In genomic region chr13:24660023-24660806, GRCh38 we compare ENCODE assay signal across 23 cellular contexts. TPM values are rescaled to one million over a fixed set of nuclear protein-coding genes. Genes with fewer than 3 reads are reported as not detected.
DNase-seq lines count a peak whose midpoint lies in the region; ATAC-seq and TF ChIP-seq lines count a peak whose summit lies in the region.
"Had no signal": no experiment of that assay in that cellular context is flagged by ENCODE, and none has a peak within 500 bp of the region (broad histone marks: within the 10 kb centered on the region; RNA-seq: fewer than 3 reads in every experiment).

No MANE protein-coding gene starts in this region.

- H4K8ac ChIP-seq in mesenchymal stem cell (ENCODE audit: low read length) = no peak overlapping the region

- H3K79me1 ChIP-seq in mesenchymal stem cell (replicated peaks; ENCODE audit: low read length, poor library complexity, severe bottlenecking) = no peaks in the 10 kb centered on the region

- no peaks in the 10 kb centered on the region for H3F3A ChIP-seq in SK-N-SH (replicated peaks; ENCODE audit: insufficient read depth)

- H3K9me3 ChIP-seq in SK-N-SH (no peaks in the 10 kb centered on the region), SK-N-MC (ENCODE audit: low read depth, low read length) (no peaks in the 10 kb centered on the region), mesenchymal stem cell (ENCODE audit: control insufficient read depth, low read length) (no peaks in the 10 kb centered on the region), thyroid gland (no peaks in the 10 kb centered on the region)
- H3K9me3 ChIP-seq: Peyer's patch had no signal

- H2BK15ac ChIP-seq in mesenchymal stem cell (ENCODE audit: low read depth, poor library complexity, severe bottlenecking) = no peak overlapping the region

- H3K9me2 ChIP-seq in SK-N-SH = no peaks in the 10 kb centered on the region

- H4K91ac ChIP-seq in mesenchymal stem cell (ENCODE audit: low read length) = no peak overlapping the region

- intact Hi-C loops in thyroid gland (cut with DNase I) = no loop called here

- no peaks in the 10 kb centered on the region for H3K4me1 ChIP-seq in SK-N-SH (ENCODE audit: control insufficient read depth in 1 of 2, insufficient read depth in 2 of 2, low read depth in 1 of 2, low read length in 1 of 2)
- H3K4me1 ChIP-seq in mesenchymal stem cell (ENCODE audit: control insufficient read depth, insufficient read depth, low read depth, low read length) = no peaks in the 10 kb centered on the region
- no peaks in the 10 kb centered on the region for H3K4me1 ChIP-seq in thyroid gland

- H3K14ac ChIP-seq in mesenchymal stem cell (ENCODE audit: low read length in 2 of 2) = no peak overlapping the region

- H3K79me2 ChIP-seq in SK-N-SH (ENCODE audit: insufficient read depth) = no peaks in the 10 kb centered on the region

- no peak for TF ChIP-seq POLR2A in thyroid gland (IDR thresholded peaks at IDR 0.05)

- 8% methylated on average over 4 of the region's 4 CpGs for WGBS in SK-N-SH (ENCODE audit: low lambda C conversion rate)
- no CpG with 5 or more reads among the region's 4 CpGs for WGBS in mesenchymal stem cell
- 39 to 55% methylated on average over 4 of the region's 4 CpGs for WGBS in thyroid gland, 2 donors

- TF ChIP-seq CTCF in SK-N-SH (IDR thresholded peaks at IDR 0.05) (no peak), thyroid gland (IDR thresholded peaks at IDR 0.05) (no peak)

- H4K20me1 ChIP-seq in SK-N-SH (ENCODE audit: insufficient read depth) = no peaks in the 10 kb centered on the region

- no peak overlapping the region for H2BK120ac ChIP-seq in mesenchymal stem cell (ENCODE audit: low read depth, low read length)

- no peak for ATAC-seq in SK-N-SH treated with all-trans-retinoic acid at 6 μM for 48 hours
- ATAC-seq: GM23338, HCT116, K562 had no signal

- no peak for TF ChIP-seq EP300 in SK-N-SH (IDR thresholded peaks at IDR 0.05; ENCODE audit: borderline replicate concordance in 1 of 2, low read depth in 1 of 2, low read length in 1 of 2)

- H3K27me3 ChIP-seq in SK-N-SH (ENCODE audit: insufficient read depth) (no peaks in the 10 kb centered on the region; the same call in 1 of the 2 replicates), mesenchymal stem cell (ENCODE audit: control insufficient read depth in 1 of 2, insufficient read depth in 1 of 2, low read length in 2 of 2) (peaks cover 6 to 7% of the 10 kb centered on the region in 2 experiments), thyroid gland (no peaks in the 10 kb centered on the region)
- H3K27me3 ChIP-seq: Peyer's patch had no signal

- no peak overlapping the region for H2AK5ac ChIP-seq in mesenchymal stem cell (ENCODE audit: low read length, severe bottlenecking)

- no peaks in the 10 kb centered on the region for H3K36me3 ChIP-seq in SK-N-SH (replicated peaks in 1 of 2; ENCODE audit: control insufficient read depth in 1 of 2, insufficient read depth in 2 of 2, low read length in 1 of 2)
- H3K36me3 ChIP-seq in SK-N-MC (ENCODE audit: insufficient read depth, low read length) = no peaks in the 10 kb centered on the region
- no peaks in the 10 kb centered on the region for H3K36me3 ChIP-seq in mesenchymal stem cell (ENCODE audit: control insufficient read depth in 1 of 2, insufficient read depth in 2 of 2, low read depth in 1 of 2, low read length in 2 of 2)
- H3K36me3 ChIP-seq in thyroid gland = no peaks in the 10 kb centered on the region
- H3K36me3 ChIP-seq: Peyer's patch had no signal

- no peak overlapping the region for H2AFZ ChIP-seq in SK-N-SH (ENCODE audit: low read depth)
- H2AFZ ChIP-seq in mesenchymal stem cell (ENCODE audit: low read depth, low read length) = no peak overlapping the region

- H2BK5ac ChIP-seq in mesenchymal stem cell (ENCODE audit: low read depth, low read length, poor library complexity, severe bottlenecking) = no peak overlapping the region

- peak; percentile 44 for DNase-seq in SK-N-SH
- no peak for DNase-seq in SK-N-MC (ENCODE audit: low read depth, low spot score)
- peak; percentile 29 for DNase-seq in mesenchymal stem cell
- no peak for DNase-seq in thyroid gland
- DNase-seq in GM03348 (ENCODE audit: low spot score) = no peak
- no peak for DNase-seq in GDM1 (lab: John Stamatoyannopoulos, UW)
- no peak for DNase-seq in glomerular visceral epithelial cell (ENCODE audit: extremely low spot score)
- DNase-seq: CD8-positive, alpha-beta memory T cell; DMS79; GF-D8; NCI-H1048; NCI-H146; NCI-H2081 treated with DMSO at 0.1 percent for 48 hours; NCI-H510A; NCI-H774; Peyer's patch; Right ventricle myocardium superior had no signal

- no peak overlapping the region for H3K23ac ChIP-seq in mesenchymal stem cell (ENCODE audit: low read length in 2 of 2)

- H3K18ac ChIP-seq in mesenchymal stem cell (ENCODE audit: low read depth in 1 of 2, low read length in 2 of 2) = no peak overlapping the region

- H3K4me3 ChIP-seq in SK-N-SH (ENCODE audit: low read depth in 2 of 2, low read length in 1 of 2) (no peak overlapping the region), SK-N-MC (no peak overlapping the region), mesenchymal stem cell (ENCODE audit: insufficient read depth in 1 of 2, low read depth in 1 of 2, low read length in 2 of 2) (no peak overlapping the region), thyroid gland (replicated peaks in 1 of 3) (no peak overlapping the region)
- H3K4me3 ChIP-seq: GM23338, K562, Peyer's patch had no signal

- CTCF ChIA-PET in SK-N-SH (lab: Yijun Ruan, JAX) = interaction anchor here (0.9 to 1.6 kb wide), 4 partner anchors 8 to 17 kb away, joined by 3 to 4 read pairs (median 3); no protein-coding TSS in a partner anchor

- POLR2A ChIA-PET in SK-N-SH (lab: Yijun Ruan, JAX) = no interaction called here

- H3K4me2 ChIP-seq in SK-N-SH (no peak overlapping the region), mesenchymal stem cell (ENCODE audit: low read length, poor library complexity, severe bottlenecking) (no peak overlapping the region)
- H3K4me2 ChIP-seq: GM23338 had no signal

- no peak overlapping the region for H3K27ac ChIP-seq in SK-N-SH (ENCODE audit: low read depth in 2 of 2, low read length in 1 of 2)
- 0 out of 2 replicates have a peak overlapping the region, but pooled peaks have one; percentile 16 for H3K27ac ChIP-seq in SK-N-MC
- no peak overlapping the region for H3K27ac ChIP-seq in mesenchymal stem cell (ENCODE audit: low read length, poor library complexity, severe bottlenecking)
- no peak overlapping the region for H3K27ac ChIP-seq in thyroid gland

- H2BK12ac ChIP-seq in mesenchymal stem cell (ENCODE audit: low read length in 2 of 2) = no peak overlapping the region

- no peak overlapping the region for H3K9ac ChIP-seq in SK-N-SH
- H3K9ac ChIP-seq in SK-N-MC (ENCODE audit: insufficient read length) = no peak overlapping the region
- H3K9ac ChIP-seq in mesenchymal stem cell (ENCODE audit: low read length) = no peak overlapping the region

- TF ChIP-seq RAD21 in SK-N-SH (IDR thresholded peaks at IDR 0.05; ENCODE audit: low read length) = no peak

- no peak overlapping the region for H3K4ac ChIP-seq in mesenchymal stem cell (ENCODE audit: low read depth in 1 of 2, low read length in 2 of 2)

TF ChIP-seq in SK-N-SH, 30 proteins besides CTCF, POLR2A, EP300 and RAD21:
- no peak for TF ChIP-seq NFIC (IDR thresholded peaks at IDR 0.05; ENCODE audit: borderline replicate concordance)
- TF ChIP-seq POLR2AphosphoS5 (IDR thresholded peaks at IDR 0.05; ENCODE audit: low read depth, low read length) = no peak
- TF ChIP-seq RXRA (IDR thresholded peaks at IDR 0.05; ENCODE audit: borderline replicate concordance, low read depth) = no peak
- TF ChIP-seq RFX5 (IDR thresholded peaks at IDR 0.05; ENCODE audit: low read length) = no peak
TF ChIP-seq in SK-N-SH: peak in this region for 0.

TF ChIP-seq in SK-N-SH treated with all-trans-retinoic acid at 6 μM for 48 hours, 23 proteins besides CTCF, POLR2A, EP300 and RAD21:
- no peak for TF ChIP-seq CSRNP3 (CRISPR knock-in tag; IDR thresholded peaks at IDR 0.05)
TF ChIP-seq in SK-N-SH treated with all-trans-retinoic acid at 6 μM for 48 hours: peak in this region for 0.

RNA-seq across cellular contexts. Expression of gene ATP12A, which starts 20.0 kb away (rescaled TPM):
- polyA plus RNA-seq in SK-N-SH (2012; rRNA removed) = not detected in 2 replicates
- polyA plus RNA-seq in SK-N-SH (2012; cell fraction: cytosol; rRNA removed) = not detected in 2 replicates
- polyA plus RNA-seq in SK-N-SH (2012; cell fraction: nucleus; rRNA removed) = not detected in 2 replicates
- polyA plus RNA-seq in mesenchymal stem cell (2013, experiment 1 of 2) = not detected
- not detected for polyA plus RNA-seq in mesenchymal stem cell (2013, experiment 2 of 2)
- total RNA-seq in thyroid gland = under 1 TPM in 1 of 4 donors, not detected in 3; 0.27 TPM
- total RNA-seq: K562, MCF 10A, Peyer's patch, Right ventricle myocardium superior had no signal
- polyA plus RNA-seq: BJ; CD8-positive, alpha-beta memory T cell; K562 had no signal

Comparison
In these comparisons a context has a peak if more than half of its experiments do, and no peak if none do; other contexts are left out.
1. DNase-seq: peak in SK-N-SH (single experiment) and mesenchymal stem cell (single experiment); none in SK-N-MC (single experiment), thyroid gland (0 of 2), GM03348 (single experiment), GDM1 (single experiment) and glomerular visceral epithelial cell (single experiment).